ENCODE assay signal across 11 cellular contexts in the genomic region with DNA sequence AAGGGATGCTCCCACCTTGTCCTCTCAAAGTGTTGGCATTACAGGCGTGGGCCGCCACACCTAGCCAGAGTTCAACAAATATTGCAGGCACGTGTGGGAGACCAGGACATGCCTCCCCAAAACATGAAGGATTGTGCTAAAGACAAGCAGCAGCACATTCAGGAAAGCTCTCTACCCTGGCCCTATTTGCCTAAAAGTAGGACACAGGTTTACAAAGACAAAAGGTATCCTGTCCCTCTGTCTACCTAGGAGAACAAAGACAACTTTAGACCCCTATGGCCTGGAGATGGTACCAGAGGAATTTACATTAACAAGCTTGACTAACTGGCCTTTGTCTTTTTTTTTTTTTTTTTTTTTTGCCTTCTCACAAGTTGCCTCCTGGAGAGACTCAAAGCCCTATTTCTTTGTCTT. TPM values are rescaled to one million over a fixed set of nuclear protein-coding genes. Genes with fewer than 3 reads are reported as not detected.
A peak's percentile ranks its signal among the peaks of the same experiment; 100 is the strongest.
DNase-seq lines count a peak whose midpoint lies in the region; ATAC-seq and TF ChIP-seq lines count a peak whose summit lies in the region.
"Had no signal": no experiment of that assay in that cellular context is flagged by ENCODE, and none has a peak within 500 bp of the region (broad histone marks: within the 10 kb centered on the region; RNA-seq: fewer than 3 reads in every experiment).

No MANE protein-coding gene starts in this region.

- peaks cover 27% of the 10 kb centered on the region for H3K4me1 Mint-ChIP-seq in activated naive CD8-positive, alpha-beta T cell (ENCODE audit: low read depth)

- ATAC-seq in GM18517 (IDR thresholded peaks at IDR 0.05; ENCODE audit: unreplicated experiment) = no peak

- TF ChIP-seq POLR2A in breast epithelium (IDR thresholded peaks at IDR 0.05) (no peak), tibial nerve (IDR thresholded peaks at IDR 0.05) (no peak)

- H3K27me3 ChIP-seq in mammary epithelial cell (ENCODE audit: insufficient read depth, low read length) = no peaks in the 10 kb centered on the region
- no peaks in the 10 kb centered on the region for H3K27me3 ChIP-seq in breast epithelium
- H3K27me3 ChIP-seq in tibial nerve = no peaks in the 10 kb centered on the region

- H3K27ac Mint-ChIP-seq in activated naive CD8-positive, alpha-beta T cell = peak overlapping the region; percentile 84

- TF ChIP-seq EP300 in tibial nerve (IDR thresholded peaks at IDR 0.05) = no peak

- TF ChIP-seq CTCF in mammary epithelial cell (conservative IDR thresholded peaks at IDR 0.05 in 1 of 2, IDR thresholded peaks at IDR 0.05 in 1 of 2; ENCODE audit: extremely low read depth in 1 of 2, insufficient read depth in 1 of 2, low read depth in 1 of 2, low read length in 2 of 2) (no peak), breast epithelium (IDR thresholded peaks at IDR 0.05) (no peak), tibial nerve (IDR thresholded peaks at IDR 0.05) (no peak)

- CTCF ChIA-PET in mammary epithelial cell (lab: Charles Lee; ENCODE audit: low non-redundant PET) = interaction anchor here (0.8 kb wide), 1 partner anchor 29 kb away, joined by 24 read pairs; no protein-coding TSS in a partner anchor

- dilution Hi-C loops in mammary epithelial cell (cut with HindIII; ENCODE audit: low sequenced_read_pairs) = no loop called here

- in situ Hi-C loops in mammary epithelial cell (cut with MboI; ENCODE audit: low sequenced_read_pairs in 2 of 2) = no loop called here

- H3K4me3 ChIP-seq in mammary epithelial cell (replicated peaks in 1 of 3; ENCODE audit: insufficient read depth in 1 of 3, low read depth in 2 of 3, low read length in 3 of 3) (no peak overlapping the region), breast epithelium (no peak overlapping the region), tibial nerve (no peak overlapping the region)

- peaks cover 4% of the 10 kb centered on the region for H3K36me3 Mint-ChIP-seq in activated naive CD8-positive, alpha-beta T cell

- BruUV-seq in mammary epithelial cell (replicated peaks; lab: Mats Ljungman, UMichigan) = no TSS peak

- DNase-seq in mammary epithelial cell (no peak), breast epithelium (ENCODE audit: low spot score in 2 of 2) (no peak), medulla oblongata (ENCODE audit: extremely low spot score) (peak; percentile 9), tibial nerve (ENCODE audit: low spot score in 2 of 2) (no peak), COLO668 (lab: John Stamatoyannopoulos, UW; ENCODE audit: unreplicated experiment) (no peak)
- DNase-seq in stimulated activated CD4-positive, alpha-beta T cell treated with anti-CD3 and anti-CD28 coated beads, Interleukin-12 subunit alpha, Interleukin-12 subunit beta, amount 100 ng/mL, for 4 hours = no peak

- H3K27ac ChIP-seq in mammary epithelial cell (ENCODE audit: insufficient read depth, low read depth, low read length) (no peak overlapping the region), breast epithelium (no peak overlapping the region), tibial nerve (peak overlapping the region in 3 of 4 donors; percentile 91 to 94 (median 93))

- peak overlapping the region; percentile 89 for H3K4me3 Mint-ChIP-seq in activated naive CD8-positive, alpha-beta T cell

- no peaks in the 10 kb centered on the region for H3K27me3 Mint-ChIP-seq in activated naive CD8-positive, alpha-beta T cell

- H3K4me1 ChIP-seq in mammary epithelial cell (ENCODE audit: insufficient read depth, low read length) = peaks cover 14% of the 10 kb centered on the region
- H3K4me1 ChIP-seq in breast epithelium = no peaks in the 10 kb centered on the region
- peaks cover 0 to 23% (median 5%) of the 10 kb centered on the region in 4 donors for H3K4me1 ChIP-seq in tibial nerve

- H3K36me3 ChIP-seq in mammary epithelial cell (ENCODE audit: insufficient read depth, low read length) (no peaks in the 10 kb centered on the region), breast epithelium (no peaks in the 10 kb centered on the region), tibial nerve (peaks cover 0 to 13% (median 0%) of the 10 kb centered on the region in 3 donors)
- H3K36me3 ChIP-seq: HAP-1 had no signal

- H3K9me3 ChIP-seq in mammary epithelial cell (replicated peaks; ENCODE audit: insufficient read depth, low read length) (no peaks in the 10 kb centered on the region), breast epithelium (no peaks in the 10 kb centered on the region), tibial nerve (no peaks in the 10 kb centered on the region)
- H3K9me3 ChIP-seq: HAP-1 had no signal

- peak overlapping the region; percentile 98 for H2AFZ ChIP-seq in mammary epithelial cell (ENCODE audit: low read depth, low read length)

- H3K9me3 Mint-ChIP-seq in activated naive CD8-positive, alpha-beta T cell (ENCODE audit: low read depth) = no peaks in the 10 kb centered on the region

- 93% methylated on average over 2 of the region's 3 CpGs for WGBS in mammary epithelial cell (ENCODE audit: low coverage, missing lambda C conversion rate)
- WGBS in tibial nerve, 2 donors = 81 to 89% methylated on average over 3 of the region's 3 CpGs

- H3K79me2 ChIP-seq in mammary epithelial cell (ENCODE audit: insufficient read depth, low read length) = no peaks in the 10 kb centered on the region

- intact Hi-C loops in mammary epithelial cell (cut with micrococcal nuclease) = no loop called here
- intact Hi-C loops in breast epithelium (cut with DNase I; ENCODE audit: low total_unique reads) = no loop called here

- H3K9ac ChIP-seq in mammary epithelial cell (ENCODE audit: insufficient read depth, low read length) = no peak overlapping the region

- H3K4me2 ChIP-seq in mammary epithelial cell (ENCODE audit: insufficient read depth, low read depth, low read length) = no peak overlapping the region

- no peaks in the 10 kb centered on the region for H4K20me1 ChIP-seq in mammary epithelial cell (ENCODE audit: insufficient read depth, low read length)

RNA-seq across cellular contexts. Expression of a gene that starts 0.9 kb away (rescaled TPM):
- total RNA-seq in mammary epithelial cell (10 to 100 TPM in 1 of 2 donors, 1 to 10 TPM in 1; 6.8 to 13.0 TPM), breast epithelium (10 to 100 TPM; 21.0 to 35.0 (median 23.0) TPM), tibial nerve (10 to 100 TPM; 17.7 to 45.8 (median 31.5) TPM)
- polyA plus RNA-seq in mammary epithelial cell = 5.0 TPM
- 6.8 TPM for polyA minus RNA-seq in mammary epithelial cell

RNA-seq across cellular contexts. Expression of a gene that starts 17.4 kb away (rescaled TPM):
- total RNA-seq in mammary epithelial cell (not detected), breast epithelium (not detected), tibial nerve (under 1 TPM in 1 of 4 donors, not detected in 3; 0.78 TPM)
- polyA plus RNA-seq in mammary epithelial cell = not detected
- polyA minus RNA-seq in mammary epithelial cell = not detected
- total RNA-seq: bronchial epithelial cell, sciatic nerve had no signal

RNA-seq across cellular contexts. Expression of a gene that starts 30.3 kb away (rescaled TPM):
- 100 to 1,000 TPM; 131 to 207 TPM for total RNA-seq in mammary epithelial cell
- 105 TPM for polyA plus RNA-seq in mammary epithelial cell
- polyA minus RNA-seq in mammary epithelial cell = 90.2 TPM
- total RNA-seq in breast epithelium = 100 to 1,000 TPM in 1 of 3 donors, 10 to 100 TPM in 2; 82.1 to 108 (median 96.9) TPM
- total RNA-seq in tibial nerve = 10 to 100 TPM; 69.3 to 80.0 (median 73.1) TPM

Comparison
In these comparisons a context has a peak if more than half of its experiments do, and no peak if none do; other contexts are left out.
1. H3K27ac ChIP-seq: peak in tibial nerve (3 of 4); none in mammary epithelial cell (single experiment) and breast epithelium (0 of 2).